ENCODE assay signal across 1 cellular context in the genomic region with DNA sequence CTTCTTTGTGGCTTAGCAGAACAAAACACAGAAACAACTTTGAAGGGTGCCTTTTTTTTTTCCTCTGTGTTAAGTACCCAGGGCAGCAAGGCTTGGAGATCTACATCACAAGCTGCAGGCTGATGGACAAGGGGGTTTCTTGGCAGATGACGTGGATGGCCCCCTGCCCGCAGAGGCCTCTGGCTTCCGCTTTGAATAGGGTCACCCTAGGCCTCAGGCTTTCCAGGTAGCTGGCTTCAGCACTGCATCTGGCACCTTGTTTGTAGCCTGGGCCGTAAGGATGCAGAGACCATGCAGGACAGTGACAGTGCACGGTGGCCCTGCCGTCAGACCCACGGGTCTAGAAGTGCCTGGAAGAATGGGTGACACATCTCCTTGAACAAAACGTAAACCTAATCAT.
TF ChIP-seq lines count a peak whose summit lies in the region.

No MANE protein-coding gene starts in this region.

TF ChIP-seq in GM23338, 12 proteins besides CTCF, POLR2A, EP300 and RAD21 (continued from another document):
- TF ChIP-seq, protein P1, sequence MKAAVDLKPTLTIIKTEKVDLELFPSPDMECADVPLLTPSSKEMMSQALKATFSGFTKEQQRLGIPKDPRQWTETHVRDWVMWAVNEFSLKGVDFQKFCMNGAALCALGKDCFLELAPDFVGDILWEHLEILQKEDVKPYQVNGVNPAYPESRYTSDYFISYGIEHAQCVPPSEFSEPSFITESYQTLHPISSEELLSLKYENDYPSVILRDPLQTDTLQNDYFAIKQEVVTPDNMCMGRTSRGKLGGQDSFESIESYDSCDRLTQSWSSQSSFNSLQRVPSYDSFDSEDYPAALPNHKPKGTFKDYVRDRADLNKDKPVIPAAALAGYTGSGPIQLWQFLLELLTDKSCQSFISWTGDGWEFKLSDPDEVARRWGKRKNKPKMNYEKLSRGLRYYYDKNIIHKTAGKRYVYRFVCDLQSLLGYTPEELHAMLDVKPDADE (IDR thresholded peaks at IDR 0.05): no peak
- TF ChIP-seq EZH2 (IDR thresholded peaks at IDR 0.05; ENCODE audit: low read depth, unreplicated experiment) (no peak), CREB1 (CRISPR knock-in tag; IDR thresholded peaks at IDR 0.05; ENCODE audit: low read depth) (no peak)
- TF ChIP-seq, protein P2, sequence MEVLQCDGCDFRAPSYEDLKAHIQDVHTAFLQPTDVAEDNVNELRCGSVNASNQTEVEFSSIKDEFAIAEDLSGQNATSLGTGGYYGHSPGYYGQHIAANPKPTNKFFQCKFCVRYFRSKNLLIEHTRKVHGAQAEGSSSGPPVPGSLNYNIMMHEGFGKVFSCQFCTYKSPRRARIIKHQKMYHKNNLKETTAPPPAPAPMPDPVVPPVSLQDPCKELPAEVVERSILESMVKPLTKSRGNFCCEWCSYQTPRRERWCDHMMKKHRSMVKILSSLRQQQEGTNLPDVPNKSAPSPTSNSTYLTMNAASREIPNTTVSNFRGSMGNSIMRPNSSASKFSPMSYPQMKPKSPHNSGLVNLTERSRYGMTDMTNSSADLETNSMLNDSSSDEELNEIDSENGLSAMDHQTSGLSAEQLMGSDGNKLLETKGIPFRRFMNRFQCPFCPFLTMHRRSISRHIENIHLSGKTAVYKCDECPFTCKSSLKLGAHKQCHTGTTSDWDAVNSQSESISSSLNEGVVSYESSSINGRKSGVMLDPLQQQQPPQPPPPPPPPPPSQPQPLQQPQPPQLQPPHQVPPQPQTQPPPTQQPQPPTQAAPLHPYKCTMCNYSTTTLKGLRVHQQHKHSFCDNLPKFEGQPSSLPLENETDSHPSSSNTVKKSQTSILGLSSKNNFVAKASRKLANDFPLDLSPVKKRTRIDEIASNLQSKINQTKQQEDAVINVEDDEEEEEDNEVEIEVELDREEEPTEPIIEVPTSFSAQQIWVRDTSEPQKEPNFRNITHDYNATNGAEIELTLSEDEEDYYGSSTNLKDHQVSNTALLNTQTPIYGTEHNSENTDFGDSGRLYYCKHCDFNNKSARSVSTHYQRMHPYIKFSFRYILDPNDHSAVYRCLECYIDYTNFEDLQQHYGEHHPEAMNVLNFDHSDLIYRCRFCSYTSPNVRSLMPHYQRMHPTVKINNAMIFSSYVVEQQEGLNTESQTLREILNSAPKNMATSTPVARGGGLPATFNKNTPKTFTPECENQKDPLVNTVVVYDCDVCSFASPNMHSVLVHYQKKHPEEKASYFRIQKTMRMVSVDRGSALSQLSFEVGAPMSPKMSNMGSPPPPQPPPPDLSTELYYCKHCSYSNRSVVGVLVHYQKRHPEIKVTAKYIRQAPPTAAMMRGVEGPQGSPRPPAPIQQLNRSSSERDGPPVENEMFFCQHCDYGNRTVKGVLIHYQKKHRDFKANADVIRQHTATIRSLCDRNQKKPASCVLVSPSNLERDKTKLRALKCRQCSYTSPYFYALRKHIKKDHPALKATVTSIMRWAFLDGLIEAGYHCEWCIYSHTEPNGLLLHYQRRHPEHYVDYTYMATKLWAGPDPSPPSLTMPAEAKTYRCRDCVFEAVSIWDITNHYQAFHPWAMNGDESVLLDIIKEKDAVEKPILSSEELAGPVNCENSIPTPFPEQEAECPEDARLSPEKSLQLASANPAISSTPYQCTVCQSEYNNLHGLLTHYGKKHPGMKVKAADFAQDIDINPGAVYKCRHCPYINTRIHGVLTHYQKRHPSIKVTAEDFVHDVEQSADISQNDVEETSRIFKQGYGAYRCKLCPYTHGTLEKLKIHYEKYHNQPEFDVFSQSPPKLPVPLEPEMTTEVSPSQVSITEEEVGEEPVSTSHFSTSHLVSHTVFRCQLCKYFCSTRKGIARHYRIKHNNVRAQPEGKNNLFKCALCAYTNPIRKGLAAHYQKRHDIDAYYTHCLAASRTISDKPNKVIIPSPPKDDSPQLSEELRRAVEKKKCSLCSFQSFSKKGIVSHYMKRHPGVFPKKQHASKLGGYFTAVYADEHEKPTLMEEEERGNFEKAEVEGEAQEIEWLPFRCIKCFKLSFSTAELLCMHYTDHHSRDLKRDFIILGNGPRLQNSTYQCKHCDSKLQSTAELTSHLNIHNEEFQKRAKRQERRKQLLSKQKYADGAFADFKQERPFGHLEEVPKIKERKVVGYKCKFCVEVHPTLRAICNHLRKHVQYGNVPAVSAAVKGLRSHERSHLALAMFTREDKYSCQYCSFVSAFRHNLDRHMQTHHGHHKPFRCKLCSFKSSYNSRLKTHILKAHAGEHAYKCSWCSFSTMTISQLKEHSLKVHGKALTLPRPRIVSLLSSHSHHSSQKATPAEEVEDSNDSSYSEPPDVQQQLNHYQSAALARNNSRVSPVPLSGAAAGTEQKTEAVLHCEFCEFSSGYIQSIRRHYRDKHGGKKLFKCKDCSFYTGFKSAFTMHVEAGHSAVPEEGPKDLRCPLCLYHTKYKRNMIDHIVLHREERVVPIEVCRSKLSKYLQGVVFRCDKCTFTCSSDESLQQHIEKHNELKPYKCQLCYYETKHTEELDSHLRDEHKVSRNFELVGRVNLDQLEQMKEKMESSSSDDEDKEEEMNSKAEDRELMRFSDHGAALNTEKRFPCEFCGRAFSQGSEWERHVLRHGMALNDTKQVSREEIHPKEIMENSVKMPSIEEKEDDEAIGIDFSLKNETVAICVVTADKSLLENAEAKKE (CRISPR knock-in tag; IDR thresholded peaks at IDR 0.05): no peak
